ENCODE assay signal across 15 cellular contexts in genomic region chr6:5744497-5744896, GRCh38.
DNase-seq lines count a peak whose midpoint lies in the region; ATAC-seq and TF ChIP-seq lines count a peak whose summit lies in the region.
"Had no signal": no experiment of that assay in that cellular context is flagged by ENCODE, and none has a peak within 500 bp of the region (broad histone marks: within the 10 kb centered on the region; RNA-seq: fewer than 3 reads in every experiment).

No MANE protein-coding gene starts in this region.

- peaks cover 0 to 3% (median 1%) of the 10 kb centered on the region in 4 donors for H3K4me1 ChIP-seq in transverse colon
- H3K4me1 ChIP-seq: HAP-1, Peyer's patch had no signal

- no peak overlapping the region for H3K27ac ChIP-seq in transverse colon
- H3K27ac ChIP-seq: GM23248, Peyer's patch had no signal

- WGBS in transverse colon (ENCODE audit: low coverage in 1 of 2), 2 donors, result 57 to 68% methylated on average over 3 to 5 of the region's 5 CpGs

- no peaks in the 10 kb centered on the region for H3K9me3 ChIP-seq in transverse colon
- H3K9me3 ChIP-seq: HAP-1, Peyer's patch had no signal

- in situ Hi-C loops in transverse colon (cut with MboI; ENCODE audit: low pct_ligation_motif_present in 1 of 4, low pct_unique_long_range_greater_than_20kb in 1 of 4, low sequenced_read_pairs in 3 of 4), result no loop called here

- no peak for TF ChIP-seq POLR2A in transverse colon (IDR thresholded peaks at IDR 0.05)

- ATAC-seq in Right ventricle myocardium superior (ENCODE audit: poor library complexity) (peak; percentile 50), Right ventricle myocardium inferior (no peak), left lobe of liver (no peak)
- ATAC-seq: GM12878, T-cell had no signal

- intact Hi-C loops in Right ventricle myocardium superior (cut with DNase I) (no loop called here), Right ventricle myocardium inferior (cut with DNase I) (no loop called here), transverse colon (cut with DNase I; ENCODE audit: low total_unique reads) (no loop called here)

- no peaks in the 10 kb centered on the region for H3K36me3 ChIP-seq in transverse colon
- H3K36me3 ChIP-seq: HAP-1, Peyer's patch had no signal

- H3K4me3 ChIP-seq in transverse colon, result no peak overlapping the region
- H3K4me3 ChIP-seq: GM12878, GM23248, HAP-1, Peyer's patch had no signal

- no peaks in the 10 kb centered on the region for H3K27me3 ChIP-seq in transverse colon
- H3K27me3 ChIP-seq: Peyer's patch had no signal

- no peak for TF ChIP-seq CTCF in transverse colon (IDR thresholded peaks at IDR 0.05)

- DNase-seq in Right ventricle myocardium superior, result no peak
- DNase-seq in Right ventricle myocardium inferior (ENCODE audit: missing footprints), result no peak
- DNase-seq in HT-29 (ENCODE audit: low spot score), result peak; percentile 4
- peak; percentile 11 for DNase-seq in NCI-H69 (lab: John Stamatoyannopoulos, UW)
- DNase-seq in transverse colon, result peak; percentile 35
- DNase-seq in stimulated activated CD4-positive, alpha-beta T cell treated with anti-CD3 and anti-CD28 coated beads, Interleukin-12 subunit alpha, Interleukin-12 subunit beta, amount 100 ng/mL, for 4 hours, result no peak
- no peak for DNase-seq in left lobe of liver (ENCODE audit: low spot score)
- DNase-seq: GM23248, NCI-H1694 treated with DMSO at 0.1 percent for 48 hours, NCI-H345, NCI-H524 treated with DMSO at 0.1 percent for 48 hours, Peyer's patch, T-cell had no signal

- no peak for TF ChIP-seq EP300 in transverse colon (IDR thresholded peaks at IDR 0.05; ENCODE audit: low read depth)

Comparison
In these comparisons a context has a peak if more than half of its experiments do, and no peak if none do; other contexts are left out.
1. DNase-seq: peak in HT-29 (single experiment), NCI-H69 (single experiment) and transverse colon (single experiment); none in Right ventricle myocardium superior (single experiment), Right ventricle myocardium inferior (single experiment), stimulated activated CD4-positive, alpha-beta T cell treated with anti-CD3 and anti-CD28 coated beads, Interleukin-12 subunit alpha, Interleukin-12 subunit beta, amount 100 ng/mL, for 4 hours (single experiment) and left lobe of liver (single experiment).